In the genomic region with DNA sequence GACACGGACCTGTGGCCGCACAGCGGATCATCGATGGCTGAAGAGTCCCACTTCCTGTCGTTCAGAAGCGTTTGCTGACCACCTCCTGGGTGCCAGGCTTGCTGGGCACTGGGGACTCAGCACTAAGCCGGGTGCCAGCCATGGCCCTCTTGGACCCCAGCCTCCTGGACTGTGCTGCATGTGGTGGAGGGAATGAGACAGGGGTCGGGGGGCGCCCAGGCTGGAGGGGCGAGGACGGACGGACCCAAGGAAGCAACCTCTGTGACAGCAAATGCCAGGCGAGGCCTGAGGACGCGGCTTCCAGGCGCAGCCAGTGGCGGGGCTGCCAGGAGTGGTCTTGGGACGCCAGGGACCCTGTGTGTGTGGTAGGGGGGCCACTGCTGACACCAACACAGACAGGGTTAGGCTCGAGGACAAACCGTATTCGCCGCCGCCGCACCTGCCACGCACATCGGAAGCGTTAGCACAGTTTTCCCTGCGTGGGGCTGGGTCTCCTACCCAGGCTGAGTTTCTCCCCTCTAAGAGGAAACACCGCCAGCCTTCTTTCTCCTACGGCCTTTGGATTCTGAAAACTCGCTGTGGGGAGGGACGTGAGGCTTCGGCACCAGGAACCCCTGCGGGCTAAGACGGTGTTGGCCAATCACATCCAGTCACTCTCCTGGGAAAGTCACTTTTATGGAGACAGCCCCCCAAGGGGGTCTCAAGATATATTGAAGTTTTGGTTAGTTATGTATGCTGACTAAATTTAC, we compare ENCODE assay signal across 14 cellular contexts. TPM values are rescaled to one million over a fixed set of nuclear protein-coding genes. Genes with fewer than 3 reads are reported as not detected.
DNase-seq lines count a peak whose midpoint lies in the region; ATAC-seq, FAIRE-seq and TF ChIP-seq lines count a peak whose summit lies in the region.
"Had no signal": no experiment of that assay in that cellular context is flagged by ENCODE, and none has a peak within 500 bp of the region (broad histone marks: within the 10 kb centered on the region; RNA-seq: fewer than 3 reads in every experiment).

No MANE protein-coding gene starts in this region.

- H3K4me2 ChIP-seq in GM23248 (ENCODE audit: unreplicated experiment) = peak overlapping the region; percentile 82
- H3K4me2 ChIP-seq in astrocyte (ENCODE audit: low read length) = peak overlapping the region; percentile 97

- H3K9me2 ChIP-seq in GM23248 (ENCODE audit: insufficient read depth) = no peaks in the 10 kb centered on the region

- in situ Hi-C loops in GM23248 (cut with MboI) = no loop called here
- in situ Hi-C loops in gastrocnemius medialis (cut with MboI; ENCODE audit: low sequenced_read_pairs in 4 of 4) = no loop called here

- intact Hi-C loops in gastrocnemius medialis (cut with DNase I; ENCODE audit: low total_unique reads) = no loop called here

- peaks cover 36% of the 10 kb centered on the region for H3K4me1 ChIP-seq in GM23248 (ENCODE audit: insufficient read depth)
- H3K4me1 ChIP-seq in astrocyte (ENCODE audit: insufficient read depth, low read length) = peaks cover 49% of the 10 kb centered on the region
- H3K4me1 ChIP-seq in gastrocnemius medialis = peaks cover 9 to 31% of the 10 kb centered on the region in 2 donors

- H3K36me3 ChIP-seq in GM23248 (ENCODE audit: low read depth) = no peaks in the 10 kb centered on the region
- no peaks in the 10 kb centered on the region for H3K36me3 ChIP-seq in astrocyte (ENCODE audit: insufficient read depth, low read length)
- no peaks in the 10 kb centered on the region for H3K36me3 ChIP-seq in gastrocnemius medialis

- H3K79me2 ChIP-seq in GM23248 (ENCODE audit: insufficient read depth) = peaks cover 29% of the 10 kb centered on the region
- peaks cover 19% of the 10 kb centered on the region for H3K79me2 ChIP-seq in astrocyte (ENCODE audit: insufficient read depth, low read length)

- no peak for TF ChIP-seq CTCF in astrocyte (IDR thresholded peaks at IDR 0.05; ENCODE audit: insufficient read depth, low read depth, low read length)
- TF ChIP-seq CTCF in gastrocnemius medialis (IDR thresholded peaks at IDR 0.05 in 4 of 5, conservative IDR thresholded peaks at IDR 0.05 in 1 of 5) = no peak

- H3K27ac Mint-ChIP-seq in astrocyte (ENCODE audit: unreplicated experiment) = peak overlapping the region; percentile 81
- H3K27ac Mint-ChIP-seq: activated CD4-positive, alpha-beta T cell treated with anti-CD3 and anti-CD28 coated beads, Interleukin-2, amount 10 ng/mL, durations not matched to agents 7 days and 5 days; B cell had no signal

- H2AFZ ChIP-seq in GM23248 (peak overlapping the region; percentile 83), astrocyte (ENCODE audit: low read depth, low read length) (peak overlapping the region; percentile 61)

- H3K4me1 Mint-ChIP-seq in astrocyte (ENCODE audit: low read depth, unreplicated experiment) = peaks cover 24% of the 10 kb centered on the region

- no peak for FAIRE-seq in astrocyte (lab: Jason Lieb, UNC)
- FAIRE-seq: G401.6 had no signal

- peak overlapping the region; percentile 82 for H3K9ac ChIP-seq in GM23248
- H3K9ac ChIP-seq in astrocyte (ENCODE audit: low read length) = peak overlapping the region; percentile 47

- no peaks in the 10 kb centered on the region for H3K9me3 ChIP-seq in GM23248 (ENCODE audit: low read depth)
- no peaks in the 10 kb centered on the region for H3K9me3 ChIP-seq in astrocyte (ENCODE audit: insufficient read depth, low read depth, low read length)
- H3K9me3 ChIP-seq in gastrocnemius medialis = no peaks in the 10 kb centered on the region

- 70 to 72% methylated on average over 31 to 34 of the region's 35 CpGs for WGBS in GM23248 (ENCODE audit: low coverage in 1 of 2, low lambda C conversion rate in 2 of 2, missing lambda C conversion rate in 2 of 2), 2 experiments

- TF ChIP-seq POLR2A in gastrocnemius medialis (IDR thresholded peaks at IDR 0.05) = no peak

- H3K9me3 Mint-ChIP-seq in astrocyte (ENCODE audit: unreplicated experiment) = no peaks in the 10 kb centered on the region

- peaks cover 29% of the 10 kb centered on the region for H3F3A ChIP-seq in GM23248 (ENCODE audit: insufficient read depth)

- peak overlapping the region; percentile 56 for H3K4me3 ChIP-seq in GM23248
- H3K4me3 ChIP-seq in astrocyte (ENCODE audit: insufficient read depth, low read depth, low read length) = no peak overlapping the region
- no peak overlapping the region for H3K4me3 ChIP-seq in gastrocnemius medialis

- no peaks in the 10 kb centered on the region for H3K27me3 Mint-ChIP-seq in astrocyte (ENCODE audit: low read depth, unreplicated experiment)

- H3K27ac ChIP-seq in GM23248 (peak overlapping the region; percentile 99), astrocyte (ENCODE audit: low read depth, low read length) (peak overlapping the region; percentile 96), gastrocnemius medialis (peak overlapping the region; percentile 28 to 80 (median 59))

- no peaks in the 10 kb centered on the region for H4K20me1 ChIP-seq in GM23248 (ENCODE audit: insufficient read depth)
- H4K20me1 ChIP-seq in astrocyte (ENCODE audit: insufficient read depth, low read length) = peaks cover 13% of the 10 kb centered on the region

- H3K27me3 ChIP-seq in GM23248 (replicated peaks; ENCODE audit: insufficient read depth) = no peaks in the 10 kb centered on the region
- H3K27me3 ChIP-seq in astrocyte (ENCODE audit: insufficient read depth, low read length) = no peaks in the 10 kb centered on the region
- peaks cover 29 to 42% (median 31%) of the 10 kb centered on the region in 3 donors for H3K27me3 ChIP-seq in gastrocnemius medialis

- no peak for ATAC-seq in gastrocnemius medialis
- no peak for ATAC-seq in HG03159 (IDR thresholded peaks at IDR 0.05; ENCODE audit: unreplicated experiment)
- no peak for ATAC-seq in HG03439 (IDR thresholded peaks at IDR 0.05; ENCODE audit: unreplicated experiment)
- ATAC-seq in GM19351 (IDR thresholded peaks at IDR 0.05; ENCODE audit: unreplicated experiment) = no peak

- no peak overlapping the region for H3K4me3 Mint-ChIP-seq in astrocyte (ENCODE audit: unreplicated experiment)
- H3K4me3 Mint-ChIP-seq: activated CD4-positive, alpha-beta T cell treated with anti-CD3 and anti-CD28 coated beads, Interleukin-2, amount 10 ng/mL, durations not matched to agents 7 days and 5 days; B cell had no signal

- H3K36me3 Mint-ChIP-seq in astrocyte (ENCODE audit: low read depth, unreplicated experiment) = peaks cover 4% of the 10 kb centered on the region

- DNase-seq in GM23248 = no peak
- no peak for DNase-seq in astrocyte (ENCODE audit: low read depth)
- DNase-seq in iPS-NIHi11 (ENCODE audit: low spot score) = peak; percentile 12
- DNase-seq in gastrocnemius medialis = no peak
- no peak for DNase-seq in RKO (ENCODE audit: low spot score)
- DNase-seq: activated CD4-positive, alpha-beta T cell treated with anti-CD3 and anti-CD28 coated beads, Interleukin-2, amount 10 ng/mL, durations not matched to agents 7 days and 5 days; central memory CD4-positive, alpha-beta T cell; MM.1S; NCI-H69 had no signal

RNA-seq across cellular contexts. Expression of gene MXRA8, which starts 3.1 kb away (rescaled TPM):
- 1,040 and 1,228 TPM in 2 replicates for total RNA-seq in GM23248 (2014; rRNA removed; shearing (Covaris generic))
- polyA plus RNA-seq in GM23248 (2016; fragmentation: Nextera tagmentation; extraction: Ambion mirVana) = 584 and 609 TPM in 2 replicates
- total RNA-seq in astrocyte (112 and 139 TPM in 2 replicates), gastrocnemius medialis (10 to 100 TPM; 13.9 to 41.9 (median 34.2) TPM)
- total RNA-seq: B cell had no signal

RNA-seq across cellular contexts. Expression of gene DVL1, which starts 12.2 kb away (rescaled TPM):
- total RNA-seq in GM23248 (2014; rRNA removed; shearing (Covaris generic)) = 113 and 119 TPM in 2 replicates
- polyA plus RNA-seq in GM23248 (2016; fragmentation: Nextera tagmentation; extraction: Ambion mirVana) = 8.6 and 9.9 TPM in 2 replicates
- total RNA-seq in astrocyte (54.0 and 55.0 TPM in 2 replicates), gastrocnemius medialis (100 to 1,000 TPM; 196 to 311 (median 258) TPM)

RNA-seq across cellular contexts. Expression of gene AURKAIP1, which starts 13.6 kb away (rescaled TPM):
- 118 and 120 TPM in 2 replicates for total RNA-seq in GM23248 (2014; rRNA removed; shearing (Covaris generic))
- polyA plus RNA-seq in GM23248 (2016; fragmentation: Nextera tagmentation; extraction: Ambion mirVana) = 216 and 218 TPM in 2 replicates
- total RNA-seq in astrocyte (135 and 139 TPM in 2 replicates), gastrocnemius medialis (100 to 1,000 TPM; 165 to 450 (median 234) TPM)

RNA-seq across cellular contexts. Expression of gene TAS1R3, which starts 30.3 kb away (rescaled TPM):
- 0.54 TPM in 1 of 2 replicates, not detected in the other for total RNA-seq in GM23248 (2014; rRNA removed; shearing (Covaris generic))
- polyA plus RNA-seq in GM23248 (2016; fragmentation: Nextera tagmentation; extraction: Ambion mirVana) = 0.24 TPM in 1 of 2 replicates, not detected in the other
- total RNA-seq in astrocyte = 0.41 and 0.50 TPM in 2 replicates
- under 1 TPM in 2 of 4 donors, not detected in 2; 0.20 to 0.44 TPM for total RNA-seq in gastrocnemius medialis

RNA-seq across cellular contexts. Expression of gene CPTP, which starts 36.8 kb away (rescaled TPM):
- 30.5 and 39.0 TPM in 2 replicates for total RNA-seq in GM23248 (2014; rRNA removed; shearing (Covaris generic))
- polyA plus RNA-seq in GM23248 (2016; fragmentation: Nextera tagmentation; extraction: Ambion mirVana) = 28.0 and 33.2 TPM in 2 replicates
- 25.6 and 28.5 TPM in 2 replicates for total RNA-seq in astrocyte
- 10 to 100 TPM; 22.7 to 64.9 (median 34.0) TPM for total RNA-seq in gastrocnemius medialis
